In genomic region chr19:15399234-15399515, GRCh38 we compare ENCODE assay signal across 2 cellular contexts.
TF ChIP-seq lines count a peak whose summit lies in the region.

No MANE protein-coding gene starts in this region.

TF ChIP-seq in H1, 55 proteins besides CTCF, POLR2A, EP300 and RAD21:
- TF ChIP-seq TBP (IDR thresholded peaks at IDR 0.05; ENCODE audit: low read depth, low read length) (no peak), ATF2 (IDR thresholded peaks at IDR 0.05; ENCODE audit: low read length) (no peak), E2F6 (IDR thresholded peaks at IDR 0.05) (no peak), TAF1 (IDR thresholded peaks at IDR 0.05; ENCODE audit: low read depth, low read length) (no peak), CHD7 (IDR thresholded peaks at IDR 0.05; ENCODE audit: insufficient replicate concordance, low read length) (no peak), BRCA1 (IDR thresholded peaks at IDR 0.05; ENCODE audit: low read depth, low read length) (no peak), CTBP2 (IDR thresholded peaks at IDR 0.05; ENCODE audit: borderline replicate concordance, insufficient read depth, insufficient read length, low read length) (no peak), GTF2F1 (IDR thresholded peaks at IDR 0.05; ENCODE audit: borderline replicate concordance, low read depth, low read length) (no peak), KDM4A (IDR thresholded peaks at IDR 0.05; ENCODE audit: low read depth, low read length, severe bottlenecking) (no peak), RNF2 (IDR thresholded peaks at IDR 0.05; ENCODE audit: borderline replicate concordance, low read depth, low read length, missing control alignments, poor library complexity, severe bottlenecking) (no peak)
TF ChIP-seq in H1: peak in this region for 0.

TF ChIP-seq in SK-N-SH, 30 proteins besides CTCF, POLR2A, EP300 and RAD21:
- TF ChIP-seq JUND (IDR thresholded peaks at IDR 0.05) (no peak), GATA2 (CRISPR knock-in tag; IDR thresholded peaks at IDR 0.05) (no peak), USF1 (IDR thresholded peaks at IDR 0.05; ENCODE audit: borderline replicate concordance, low read depth) (no peak), FOXM1 (IDR thresholded peaks at IDR 0.05; ENCODE audit: low read depth) (no peak)
